Comparison of ENCODE assay signal across 1 cellular context in genomic region chr10:67788028-67788886, GRCh38.
TF ChIP-seq lines count a peak whose summit lies in the region.

No MANE protein-coding gene starts in this region.

TF ChIP-seq in K562, 482 proteins besides CTCF, POLR2A, EP300 and RAD21 (continued from another document):
- TF ChIP-seq HBP1 (CRISPR knock-in tag; IDR thresholded peaks at IDR 0.05) (no peak), FOS (IDR thresholded peaks at IDR 0.05; ENCODE audit: extremely low read depth, insufficient read length) (no peak), ZNF707 (CRISPR knock-in tag; conservative IDR thresholded peaks at IDR 0.05) (no peak), NCOA4 (IDR thresholded peaks at IDR 0.05; ENCODE audit: partially characterized antibody) (no peak), BACH1 (tag; IDR thresholded peaks at IDR 0.05) (0 out of 2 replicates have a peak, but pooled peaks have one; percentile 39), ZNF655 (CRISPR knock-in tag; IDR thresholded peaks at IDR 0.05) (no peak), ARID3B (CRISPR knock-in tag; IDR thresholded peaks at IDR 0.05; ENCODE audit: borderline replicate concordance) (no peak; the same call in 1 of the 2 replicates), CSDE1 (IDR thresholded peaks at IDR 0.05) (no peak), POLR2H (tag; IDR thresholded peaks at IDR 0.05; ENCODE audit: low read depth) (no peak), MIER1 (IDR thresholded peaks at IDR 0.05; ENCODE audit: low read depth) (no peak), ERF (CRISPR knock-in tag; IDR thresholded peaks at IDR 0.05) (0 out of 2 replicates have a peak, but pooled peaks have one; percentile 48), DPF2 (IDR thresholded peaks at IDR 0.05) (0 out of 2 replicates have a peak, but pooled peaks have one; percentile 15), TBP (optimal IDR thresholded peaks at IDR 0.05; ENCODE audit: low read depth, low read length) (peak; percentile 27), FOXK2 (conservative IDR thresholded peaks at IDR 0.05 in 1 of 2, IDR thresholded peaks at IDR 0.05 in 1 of 2; ENCODE audit: low read depth in 2 of 2) (no peak), SMAD4 (CRISPR knock-in tag; conservative IDR thresholded peaks at IDR 0.05) (peak; percentile 63), ZFX (CRISPR knock-in tag; IDR thresholded peaks at IDR 0.05) (no peak), ZFP1 (CRISPR knock-in tag; IDR thresholded peaks at IDR 0.05) (no peak), NR4A1 (CRISPR knock-in tag; IDR thresholded peaks at IDR 0.05) (no peak), NR4A1 (tag; IDR thresholded peaks at IDR 0.05) (no peak), RB1 (IDR thresholded peaks at IDR 0.05; ENCODE audit: low read depth) (peak; percentile 46; the same call in 1 of the 2 replicates), ZNF77 (CRISPR knock-in tag; IDR thresholded peaks at IDR 0.05) (no peak)
TF ChIP-seq in K562: peak in this region for 37.
